In the genomic region with DNA sequence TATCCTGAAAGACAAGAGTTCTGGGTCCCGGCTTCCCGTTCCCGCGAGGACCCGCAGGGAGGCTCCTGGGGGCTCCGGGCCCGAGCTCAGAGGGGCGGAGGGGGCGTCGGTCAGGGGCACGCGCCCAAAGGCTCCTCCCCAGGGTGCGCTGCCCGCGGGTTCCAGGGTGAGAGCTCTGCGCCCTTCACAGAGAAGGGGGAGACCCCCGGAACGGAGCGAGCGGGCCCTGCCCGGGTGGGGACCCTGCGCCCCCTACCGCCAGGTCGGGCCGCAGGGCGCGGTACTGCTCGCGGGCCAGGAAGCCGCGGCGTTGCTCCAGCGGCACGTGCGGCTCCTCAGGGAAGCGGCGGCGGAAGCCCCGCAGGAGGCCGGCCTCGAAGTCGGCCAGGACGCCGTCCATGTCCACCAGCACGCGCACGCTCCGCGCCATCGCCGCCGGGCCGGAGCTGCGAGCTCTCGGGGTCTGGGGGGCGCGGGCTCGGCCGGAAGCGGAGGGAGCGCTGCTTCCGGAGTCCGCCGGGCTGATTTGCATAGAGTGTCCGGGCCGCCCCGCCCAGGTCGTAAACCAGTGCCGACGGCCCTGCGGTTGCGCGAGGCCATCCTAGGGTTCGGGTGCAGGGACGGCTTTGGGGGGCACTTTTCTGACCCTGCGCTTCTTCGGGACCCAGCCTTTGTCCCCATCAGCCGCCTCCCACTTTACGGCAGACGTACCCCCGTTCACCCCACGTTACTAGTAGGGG, we compare ENCODE assay signal across 8 cellular contexts. TPM values are rescaled to one million over a fixed set of nuclear protein-coding genes. Genes with fewer than 3 reads are reported as not detected.
DNase-seq lines count a peak whose midpoint lies in the region; ATAC-seq and TF ChIP-seq lines count a peak whose summit lies in the region.

A gene (minus strand): TSS at position 465 of the 740 bp plus-strand sequence. CDS start 35 bp downstream, at position 430.

- peak; percentile 79 to 84 (median 83) for ATAC-seq in T-cell (replicated peaks in 1 of 4)
- ATAC-seq in left ventricle myocardium superior: peak; percentile 94

- peak within 1 kb of the TSS; percentile 63 to 80 for H3K4me3 ChIP-seq in prostate gland

- TF ChIP-seq CTCF in GM12873 (IDR thresholded peaks at IDR 0.05; ENCODE audit: insufficient read depth, low read depth, low read length, missing control alignments) (peak; percentile 74), prostate gland (IDR thresholded peaks at IDR 0.05) (peak; percentile 46 to 84 (median 67))

- POLR2A ChIA-PET in HEK293T (lab: Yijun Ruan, JAX): interaction anchor here (0.6 to 5.5 kb wide), 31 partner anchors 10 to 143 kb away, joined by 3 to 68 read pairs (median 5); a partner anchor contains a TSS
- POLR2A ChIA-PET in T-cell (lab: Charles Lee): interaction anchor here (0.5 to 0.7 kb wide), 5 partner anchors 20 to 1311 kb away, joined by 3 to 4 read pairs (median 4); no protein-coding TSS in a partner anchor

- H3K27me3 Mint-ChIP-seq in T-cell: no peaks in the 10 kb centered on the region

- DNase-seq in HEK293T (ENCODE audit: extremely low spot score) (peak; percentile 91), MV-4-11 (lab: John Stamatoyannopoulos, UW) (peak; percentile 73), T-cell (peak in 24 of 34 experiments; percentile 12 to 60 (median 39)), amygdala (lab: John Stamatoyannopoulos, UW) (peak in 45 of 56 donors; percentile 16 to 78 (median 60)), left ventricle myocardium superior (peak; percentile 91), prostate gland (ENCODE audit: low spot score) (peak; percentile 76), OCI-M2 (lab: John Stamatoyannopoulos, UW; ENCODE audit: unreplicated experiment) (no peak)

- no peaks in the 10 kb centered on the region for H3K9me3 Mint-ChIP-seq in T-cell

- TF ChIP-seq POLR2A in prostate gland (IDR thresholded peaks at IDR 0.05): peak; percentile 51

- H3K4me1 Mint-ChIP-seq in T-cell: peaks cover 14 to 20% (median 15%) of the 10 kb centered on the region in 3 donors

- CTCF ChIA-PET in HEK293T (lab: Yijun Ruan, JAX): interaction anchor here (0.6 to 3.2 kb wide), 10 partner anchors 10 to 170 kb away, joined by 3 to 32 read pairs (median 3); a partner anchor contains a TSS
- CTCF ChIA-PET in T-cell (lab: Charles Lee): interaction anchor here (0.6 to 2.2 kb wide), 12 partner anchors 14 to 170 kb away, joined by 3 to 13 read pairs (median 3); no protein-coding TSS in a partner anchor

- no peaks in the 10 kb centered on the region for H3K9me3 ChIP-seq in prostate gland

- no peaks in the 10 kb centered on the region for H3K36me3 ChIP-seq in prostate gland

- peak within 1 kb of the TSS; percentile 84 to 89 (median 87) for H3K4me3 Mint-ChIP-seq in T-cell

- peaks cover 5% of the 10 kb centered on the region for H3K4me1 ChIP-seq in prostate gland (replicated peaks)

- H3K27ac ChIP-seq in prostate gland: peak within 1 kb of the TSS; percentile 88

- H3K36me3 Mint-ChIP-seq in T-cell: peaks cover 7% of the 10 kb centered on the region

- 3% methylated on average over 40 of the region's 82 CpGs for WGBS in prostate gland

- intact Hi-C loops in left ventricle myocardium superior (cut with micrococcal nuclease): no loop called here
- intact Hi-C loops in prostate gland (cut with DNase I): no loop called here

- no peaks in the 10 kb centered on the region for H3K27me3 ChIP-seq in prostate gland (replicated peaks; ENCODE audit: insufficient read depth)

- H3K27ac Mint-ChIP-seq in T-cell: peak within 1 kb of the TSS; percentile 89 to 91

TF ChIP-seq in HEK293T, 16 proteins besides CTCF, POLR2A, EP300 and RAD21:
- TF ChIP-seq ELF4 (IDR thresholded peaks at IDR 0.05) (peak; percentile 41; the same call in 1 of the 2 replicates), ARNT (IDR thresholded peaks at IDR 0.05) (0 out of 2 replicates have a peak, but pooled peaks have one; percentile 9), CTBP1 (IDR thresholded peaks at IDR 0.05; ENCODE audit: borderline replicate concordance) (no peak), L3MBTL2 (conservative IDR thresholded peaks at IDR 0.05) (peak; percentile 57), FOXK2 (IDR thresholded peaks at IDR 0.05) (no peak), LEF1 (IDR thresholded peaks at IDR 0.05; ENCODE audit: borderline replicate concordance) (peak; percentile 83)
- TF ChIP-seq, protein P1, sequence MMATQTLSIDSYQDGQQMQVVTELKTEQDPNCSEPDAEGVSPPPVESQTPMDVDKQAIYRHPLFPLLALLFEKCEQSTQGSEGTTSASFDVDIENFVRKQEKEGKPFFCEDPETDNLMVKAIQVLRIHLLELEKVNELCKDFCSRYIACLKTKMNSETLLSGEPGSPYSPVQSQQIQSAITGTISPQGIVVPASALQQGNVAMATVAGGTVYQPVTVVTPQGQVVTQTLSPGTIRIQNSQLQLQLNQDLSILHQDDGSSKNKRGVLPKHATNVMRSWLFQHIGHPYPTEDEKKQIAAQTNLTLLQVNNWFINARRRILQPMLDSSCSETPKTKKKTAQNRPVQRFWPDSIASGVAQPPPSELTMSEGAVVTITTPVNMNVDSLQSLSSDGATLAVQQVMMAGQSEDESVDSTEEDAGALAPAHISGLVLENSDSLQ (IDR thresholded peaks at IDR 0.05): no peak

RNA-seq across cellular contexts. Expression of the gene that starts here (rescaled TPM):
- total RNA-seq in T-cell: 10 to 100 TPM; 21.5 to 88.8 (median 70.1) TPM
- 25.5 TPM for total RNA-seq in left ventricle myocardium superior
- total RNA-seq in prostate gland: 100 to 1,000 TPM; 120 to 166 TPM
